ENCODE assay signal across 10 cellular contexts in the genomic region with DNA sequence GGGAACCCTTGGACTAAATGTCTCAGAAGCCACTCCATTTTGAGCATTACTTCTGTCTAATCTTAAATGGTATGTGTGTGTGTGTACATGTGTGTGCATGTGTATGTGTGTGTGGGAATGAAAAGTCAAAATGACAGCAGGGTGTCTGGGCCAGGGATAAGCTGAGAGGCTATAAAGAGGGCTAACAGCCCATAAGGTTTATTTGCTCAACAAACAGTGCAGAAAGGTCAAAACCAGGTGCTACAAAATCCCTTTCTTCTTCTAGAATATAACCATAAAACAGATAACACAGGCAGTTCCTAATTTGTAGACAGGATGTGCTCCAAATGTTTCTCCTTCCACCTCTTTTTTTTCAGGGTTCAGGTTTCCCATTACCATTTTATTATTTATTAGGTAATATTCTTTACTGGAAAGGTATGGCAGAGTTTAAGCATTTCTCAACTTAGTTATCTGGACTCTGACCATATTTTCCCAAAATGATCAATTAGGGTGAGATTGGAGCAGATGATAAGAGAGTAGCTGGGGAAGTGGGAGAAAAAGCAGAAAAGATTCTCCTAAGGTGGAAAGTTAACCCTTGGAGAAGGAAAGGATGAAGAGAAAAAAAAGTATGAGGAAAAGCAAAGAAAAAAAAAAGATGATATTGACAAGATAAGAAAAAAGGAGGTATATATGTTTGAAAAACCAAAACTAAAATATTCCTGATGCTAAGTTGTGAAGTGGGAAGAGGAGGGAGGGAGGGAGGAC. TPM values are rescaled to one million over a fixed set of nuclear protein-coding genes. Genes with fewer than 3 reads are reported as not detected.
DNase-seq lines count a peak whose midpoint lies in the region; ATAC-seq and TF ChIP-seq lines count a peak whose summit lies in the region.
"Had no signal": no experiment of that assay in that cellular context is flagged by ENCODE, and none has a peak within 500 bp of the region (broad histone marks: within the 10 kb centered on the region; RNA-seq: fewer than 3 reads in every experiment).

No MANE protein-coding gene starts in this region.

- H4K20me1 ChIP-seq in MM.1S (ENCODE audit: insufficient read depth, low read length): no peaks in the 10 kb centered on the region

- no peaks in the 10 kb centered on the region for H3F3A ChIP-seq in MM.1S (ENCODE audit: insufficient read depth, low read length)

- H3K9ac ChIP-seq in MM.1S (ENCODE audit: low read length): no peak overlapping the region

- no peak overlapping the region for H2AFZ ChIP-seq in MM.1S (ENCODE audit: low read length)

- H3K9me3 ChIP-seq in T-helper 17 cell (ENCODE audit: control insufficient read depth, low read length, poor library complexity, severe bottlenecking) (no peaks in the 10 kb centered on the region), MM.1S (replicated peaks; ENCODE audit: insufficient read depth, low read length) (no peaks in the 10 kb centered on the region)

- peaks cover 65% of the 10 kb centered on the region for H3K4me1 Mint-ChIP-seq in stimulated activated naive CD8-positive, alpha-beta T cell treated with anti-CD3 and anti-CD28 coated beads, Interleukin-15, Interleukin-2, amounts not matched to agents 100 ng/mL and 50 ng/mL, for 24 hours (ENCODE audit: low read depth)
- H3K4me1 Mint-ChIP-seq in stimulated activated naive CD8-positive, alpha-beta T cell treated with anti-CD3 and anti-CD28 coated beads, Interleukin-15, amount 100 ng/mL, for 72 hours: peaks cover 55% of the 10 kb centered on the region
- peaks cover 60% of the 10 kb centered on the region for H3K4me1 Mint-ChIP-seq in T-helper 17 cell
- peaks cover 56% of the 10 kb centered on the region for H3K4me1 Mint-ChIP-seq in memory B cell

- no peaks in the 10 kb centered on the region for H3K9me2 ChIP-seq in MM.1S (replicated peaks; ENCODE audit: insufficient read depth, low read length)

- no peaks in the 10 kb centered on the region for H3K9me3 Mint-ChIP-seq in stimulated activated naive CD8-positive, alpha-beta T cell treated with anti-CD3 and anti-CD28 coated beads, Interleukin-15, Interleukin-2, amounts not matched to agents 100 ng/mL and 50 ng/mL, for 24 hours
- no peaks in the 10 kb centered on the region for H3K9me3 Mint-ChIP-seq in stimulated activated naive CD8-positive, alpha-beta T cell treated with anti-CD3 and anti-CD28 coated beads, Interleukin-15, amount 100 ng/mL, for 72 hours
- H3K9me3 Mint-ChIP-seq in memory B cell: no peaks in the 10 kb centered on the region

- H3K79me2 ChIP-seq in MM.1S (ENCODE audit: low read length): peaks cover 26% of the 10 kb centered on the region

- no peaks in the 10 kb centered on the region for H3K27me3 Mint-ChIP-seq in stimulated activated naive CD8-positive, alpha-beta T cell treated with anti-CD3 and anti-CD28 coated beads, Interleukin-15, Interleukin-2, amounts not matched to agents 100 ng/mL and 50 ng/mL, for 24 hours
- H3K27me3 Mint-ChIP-seq in stimulated activated naive CD8-positive, alpha-beta T cell treated with anti-CD3 and anti-CD28 coated beads, Interleukin-15, amount 100 ng/mL, for 72 hours: no peaks in the 10 kb centered on the region
- H3K27me3 Mint-ChIP-seq in T-helper 17 cell (no peaks in the 10 kb centered on the region), memory B cell (no peaks in the 10 kb centered on the region)

- no peaks in the 10 kb centered on the region for H3K27me3 ChIP-seq in MM.1S (replicated peaks; ENCODE audit: insufficient read depth, low read length)

- no peak overlapping the region for H3K4me2 ChIP-seq in MM.1S (ENCODE audit: low read depth, low read length)

- no peak overlapping the region for H3K4me3 Mint-ChIP-seq in stimulated activated naive CD8-positive, alpha-beta T cell treated with anti-CD3 and anti-CD28 coated beads, Interleukin-15, Interleukin-2, amounts not matched to agents 100 ng/mL and 50 ng/mL, for 24 hours
- no peak overlapping the region for H3K4me3 Mint-ChIP-seq in stimulated activated naive CD8-positive, alpha-beta T cell treated with anti-CD3 and anti-CD28 coated beads, Interleukin-15, amount 100 ng/mL, for 72 hours
- H3K4me3 Mint-ChIP-seq in T-helper 17 cell (peak overlapping the region; percentile 2), memory B cell (no peak overlapping the region)

- no peak for ATAC-seq in stimulated activated naive CD8-positive, alpha-beta T cell treated with anti-CD3 and anti-CD28 coated beads, Interleukin-15, amount 100 ng/mL, for 72 hours
- ATAC-seq in T-helper 17 cell (no peak), memory B cell (ENCODE audit: low read depth) (no peak), HG03045 (IDR thresholded peaks at IDR 0.05; ENCODE audit: unreplicated experiment) (no peak)

- peak overlapping the region; percentile 43 for H3K27ac Mint-ChIP-seq in stimulated activated naive CD8-positive, alpha-beta T cell treated with anti-CD3 and anti-CD28 coated beads, Interleukin-15, Interleukin-2, amounts not matched to agents 100 ng/mL and 50 ng/mL, for 24 hours
- peak overlapping the region in 1 of 2 donors; percentile 47 for H3K27ac Mint-ChIP-seq in stimulated activated naive CD8-positive, alpha-beta T cell treated with anti-CD3 and anti-CD28 coated beads, Interleukin-15, amount 100 ng/mL, for 72 hours
- H3K27ac Mint-ChIP-seq in T-helper 17 cell: peak overlapping the region; percentile 95
- H3K27ac Mint-ChIP-seq in memory B cell: peak overlapping the region; percentile 99

- peaks cover 5% of the 10 kb centered on the region; the same call in 1 of the 2 replicates for H3K4me1 ChIP-seq in MM.1S (ENCODE audit: low read length)

- H3K36me3 ChIP-seq in MM.1S (replicated peaks; ENCODE audit: insufficient read depth, low read length): 0 out of 2 replicates have a peak, but pooled peaks cover 3% of the 10 kb centered on the region

- H3K27ac ChIP-seq in MM.1S (ENCODE audit: low read length): no peak overlapping the region

- no peak overlapping the region for H3K4me3 ChIP-seq in MM.1S (ENCODE audit: low read length)

- DNase-seq in stimulated activated naive CD8-positive, alpha-beta T cell treated with anti-CD3 and anti-CD28 coated beads, Interleukin-15, amount 100 ng/mL, for 72 hours: no peak
- DNase-seq in T-helper 17 cell (no peak), memory B cell (ENCODE audit: low spot score in 2 of 2) (no peak), MM.1S (no peak), NCI-H1694 treated with DMSO at 0.1 percent for 48 hours (lab: John Stamatoyannopoulos, UW) (no peak), AG08395 (ENCODE audit: low spot score) (no peak)
- DNase-seq: activated gamma-delta T cell treated with Interleukin-2 at 50 U/mL for 16 hours, NCI-H2107 had no signal

- TF ChIP-seq CTCF in MM.1S (IDR thresholded peaks at IDR 0.05; ENCODE audit: low read length): no peak

- peaks cover 62% of the 10 kb centered on the region for H3K36me3 Mint-ChIP-seq in stimulated activated naive CD8-positive, alpha-beta T cell treated with anti-CD3 and anti-CD28 coated beads, Interleukin-15, Interleukin-2, amounts not matched to agents 100 ng/mL and 50 ng/mL, for 24 hours (ENCODE audit: low read depth)
- H3K36me3 Mint-ChIP-seq in T-helper 17 cell (ENCODE audit: low read depth): peaks cover 30% of the 10 kb centered on the region
- H3K36me3 Mint-ChIP-seq in memory B cell: peaks cover 39% of the 10 kb centered on the region

RNA-seq across cellular contexts. Expression of gene B4GALT1, which starts 35.5 kb away (rescaled TPM):
- total RNA-seq in T-helper 17 cell: 100 to 1,000 TPM; 106 to 126 TPM

RNA-seq across cellular contexts. Expression of gene SMU1, which starts 55.2 kb away (rescaled TPM):
- 10 to 100 TPM; 20.6 to 21.2 TPM for total RNA-seq in T-helper 17 cell
